In the genomic region with DNA sequence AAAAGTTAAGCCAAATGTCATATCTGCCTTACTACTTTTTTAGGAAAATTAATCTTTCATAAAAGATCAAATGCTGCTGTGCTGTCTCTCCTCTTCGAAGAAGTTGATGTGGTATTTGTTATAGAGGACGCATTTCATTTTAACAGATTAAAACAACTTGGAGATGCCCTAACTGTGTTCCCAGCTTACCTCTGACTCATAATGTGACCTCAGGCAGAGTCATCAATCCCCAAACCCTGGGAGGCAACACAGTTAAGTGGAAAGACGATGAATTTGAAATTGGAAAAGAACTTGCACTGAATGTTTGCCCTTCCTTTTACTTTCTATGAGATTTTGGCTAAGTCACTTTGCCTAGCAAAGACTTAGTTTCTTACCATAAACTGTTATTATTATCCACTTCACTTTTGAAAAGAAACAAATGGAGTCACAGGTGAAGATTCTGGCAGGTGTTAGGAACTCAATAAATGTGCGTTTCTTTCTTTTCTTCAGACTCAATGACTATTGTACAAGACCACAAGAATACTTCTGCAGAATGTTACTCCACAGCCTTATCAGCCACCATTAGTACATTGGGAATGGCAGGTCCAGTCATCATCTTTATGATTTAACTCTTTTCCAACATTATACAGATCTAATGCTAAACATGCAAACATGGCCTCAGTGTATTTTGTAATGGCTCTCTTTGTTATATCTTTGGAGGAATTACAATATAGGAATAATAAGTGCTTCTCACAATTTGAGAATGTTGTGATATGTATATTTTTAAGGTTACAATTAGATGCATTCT, we compare ENCODE assay signal across 20 cellular contexts.
DNase-seq lines count a peak whose midpoint lies in the region; ATAC-seq and TF ChIP-seq lines count a peak whose summit lies in the region.
"Had no signal": no experiment of that assay in that cellular context is flagged by ENCODE, and none has a peak within 500 bp of the region (broad histone marks: within the 10 kb centered on the region; RNA-seq: fewer than 3 reads in every experiment).

No MANE protein-coding gene starts in this region.

- H3K4me3 ChIP-seq in mammary epithelial cell (replicated peaks in 1 of 3; ENCODE audit: insufficient read depth in 1 of 3, low read depth in 2 of 3, low read length in 3 of 3): no peak overlapping the region
- H3K4me3 ChIP-seq: BLaER1 treated with 17β-estradiol and CSF1 and Interleukin-3, amounts not matched to agents 10 nM and 100 nM; dorsolateral prefrontal cortex; mucosa of descending colon; Peyer's patch had no signal

- intact Hi-C loops in mammary epithelial cell (cut with micrococcal nuclease): no loop called here

- no peak overlapping the region for H2AFZ ChIP-seq in mammary epithelial cell (ENCODE audit: low read depth, low read length)

- no peaks in the 10 kb centered on the region for H3K4me1 ChIP-seq in mammary epithelial cell (ENCODE audit: insufficient read depth, low read length)
- H3K4me1 ChIP-seq: BLaER1 treated with 17β-estradiol and CSF1 and Interleukin-3, amounts not matched to agents 10 nM and 100 nM; Peyer's patch had no signal

- BruUV-seq in mammary epithelial cell (replicated peaks; lab: Mats Ljungman, UMichigan): no TSS peak

- CTCF ChIA-PET in mammary epithelial cell (lab: Charles Lee; ENCODE audit: low non-redundant PET): no interaction called here

- no peak for ATAC-seq in HG03095 (IDR thresholded peaks at IDR 0.05; ENCODE audit: unreplicated experiment)
- ATAC-seq: activated T-cell treated with anti-CD3 and anti-CD28 coated beads, Interleukin-2, amount 50 U/mL, for 72 hours; mucosa of descending colon had no signal

- 47% methylated on average over 4 of the region's 4 CpGs for WGBS in mammary epithelial cell (ENCODE audit: low coverage, missing lambda C conversion rate)

- H3K79me2 ChIP-seq in mammary epithelial cell (ENCODE audit: insufficient read depth, low read length): no peaks in the 10 kb centered on the region

- no peaks in the 10 kb centered on the region for H3K36me3 ChIP-seq in mammary epithelial cell (ENCODE audit: insufficient read depth, low read length)
- H3K36me3 ChIP-seq: BLaER1 treated with 17β-estradiol and CSF1 and Interleukin-3, amounts not matched to agents 10 nM and 100 nM; Peyer's patch had no signal

- H4K20me1 ChIP-seq in mammary epithelial cell (ENCODE audit: insufficient read depth, low read length): no peaks in the 10 kb centered on the region
- H4K20me1 ChIP-seq: BLaER1 treated with 17β-estradiol and CSF1 and Interleukin-3, amounts not matched to agents 10 nM and 100 nM had no signal

- TF ChIP-seq CTCF in AG09319 (IDR thresholded peaks at IDR 0.05; ENCODE audit: low read depth, low read length) (no peak), mammary epithelial cell (conservative IDR thresholded peaks at IDR 0.05 in 1 of 2, IDR thresholded peaks at IDR 0.05 in 1 of 2; ENCODE audit: extremely low read depth in 1 of 2, insufficient read depth in 1 of 2, low read depth in 1 of 2, low read length in 2 of 2) (no peak)

- no peak overlapping the region for H3K9ac ChIP-seq in mammary epithelial cell (ENCODE audit: insufficient read depth, low read length)
- H3K9ac ChIP-seq: BLaER1 treated with 17β-estradiol and CSF1 and Interleukin-3, amounts not matched to agents 10 nM and 100 nM had no signal

- no peaks in the 10 kb centered on the region for H3K27me3 ChIP-seq in mammary epithelial cell (ENCODE audit: insufficient read depth, low read length)
- H3K27me3 ChIP-seq: BLaER1 treated with 17β-estradiol and CSF1 and Interleukin-3, amounts not matched to agents 10 nM and 100 nM; dorsolateral prefrontal cortex; Peyer's patch had no signal

- no peak overlapping the region for H3K4me2 ChIP-seq in mammary epithelial cell (ENCODE audit: insufficient read depth, low read depth, low read length)
- H3K4me2 ChIP-seq: BLaER1 treated with 17β-estradiol and CSF1 and Interleukin-3, amounts not matched to agents 10 nM and 100 nM had no signal

- in situ Hi-C loops in mammary epithelial cell (cut with MboI; ENCODE audit: low sequenced_read_pairs in 2 of 2): no loop called here

- DNase-seq in AG09319 (ENCODE audit: extremely low read depth, low read depth): peak; percentile 4
- peak; percentile 92 for DNase-seq in LHCN-M2 (ENCODE audit: low read depth)
- DNase-seq in mammary epithelial cell: peak; percentile 44
- peak; percentile 37 for DNase-seq in myocyte (ENCODE audit: low read depth)
- DNase-seq in COLO668 (lab: John Stamatoyannopoulos, UW; ENCODE audit: unreplicated experiment): no peak
- no peak for DNase-seq in DMS79 (lab: John Stamatoyannopoulos, UW)
- DNase-seq in NCI-H1436 (lab: John Stamatoyannopoulos, UW): no peak
- DNase-seq: activated CD4-positive, alpha-beta T cell treated with anti-CD3 and anti-CD28 coated beads, Interleukin-2, amount 50 U/mL, for 1 hour; activated T-cell treated with anti-CD3 and anti-CD28 coated beads, Interleukin-2, amount 50 U/mL, for 72 hours; amniotic stem cell; dorsolateral prefrontal cortex; glutamatergic neuron; KBM-7; kidney glomerular epithelial cell; mucosa of descending colon; NCI-H146; NCI-H526; Peyer's patch had no signal

- H3K9me3 ChIP-seq in mammary epithelial cell (replicated peaks; ENCODE audit: insufficient read depth, low read length): no peaks in the 10 kb centered on the region
- H3K9me3 ChIP-seq: BLaER1 treated with 17β-estradiol and CSF1 and Interleukin-3, amounts not matched to agents 10 nM and 100 nM; mucosa of descending colon; Peyer's patch had no signal

- H3K27ac ChIP-seq in mammary epithelial cell (ENCODE audit: insufficient read depth, low read depth, low read length): no peak overlapping the region
- H3K27ac ChIP-seq: BLaER1 treated with 17β-estradiol and CSF1 and Interleukin-3, amounts not matched to agents 10 nM and 100 nM; dorsolateral prefrontal cortex; Peyer's patch had no signal

- dilution Hi-C loops in mammary epithelial cell (cut with HindIII; ENCODE audit: low sequenced_read_pairs): no loop called here

Comparison
In these comparisons a context has a peak if more than half of its experiments do, and no peak if none do; other contexts are left out.
1. DNase-seq: peak in AG09319 (single experiment), LHCN-M2 (single experiment), mammary epithelial cell (single experiment) and myocyte (single experiment); none in COLO668 (single experiment), DMS79 (single experiment) and NCI-H1436 (single experiment).